In the genomic region with DNA sequence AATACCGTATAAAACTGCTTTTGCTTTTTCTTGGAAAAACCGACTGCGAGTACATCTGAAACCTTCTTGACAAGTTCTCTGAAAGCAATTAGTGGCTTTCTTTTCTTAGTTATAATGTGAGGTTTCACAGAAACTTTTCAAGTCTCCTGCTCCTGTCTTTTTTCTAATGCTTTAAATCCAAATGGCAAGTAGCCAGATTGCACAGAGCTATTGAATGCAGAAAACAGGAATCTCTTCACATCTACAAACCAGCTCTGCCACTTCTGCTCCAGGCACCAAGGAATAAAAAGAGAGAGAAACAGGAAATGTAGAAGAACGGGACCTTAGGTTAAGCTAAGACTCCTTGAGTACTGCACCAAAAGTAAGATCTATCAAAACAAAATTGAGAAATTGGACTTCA, we compare ENCODE assay signal across 14 cellular contexts.
DNase-seq lines count a peak whose midpoint lies in the region; ATAC-seq and TF ChIP-seq lines count a peak whose summit lies in the region.
"Had no signal": no experiment of that assay in that cellular context is flagged by ENCODE, and none has a peak within 500 bp of the region (broad histone marks: within the 10 kb centered on the region; RNA-seq: fewer than 3 reads in every experiment).

No MANE protein-coding gene starts in this region.

- no peak overlapping the region for H3K27ac Mint-ChIP-seq in activated CD4-positive, alpha-beta T cell treated with anti-CD3 and anti-CD28 coated beads, Interleukin-2, amount 10 ng/mL, durations not matched to agents 7 days and 5 days
- no peak overlapping the region for H3K27ac Mint-ChIP-seq in activated CD4-positive, alpha-beta T cell treated with anti-CD3 and anti-CD28 coated beads for 36 hours
- peak overlapping the region; percentile 94 for H3K27ac Mint-ChIP-seq in activated CD8-positive, alpha-beta T cell treated with anti-CD3 and anti-CD28 coated beads, Interleukin-2, amount 10 ng/mL, durations not matched to agents 7 days and 5 days
- no peak overlapping the region for H3K27ac Mint-ChIP-seq in CD4-positive, alpha-beta T cell

- no peaks in the 10 kb centered on the region for H3K27me3 ChIP-seq in osteoblast (ENCODE audit: insufficient read depth, low read length)
- H3K27me3 ChIP-seq in CD4-positive, alpha-beta T cell (ENCODE audit: control insufficient read depth, insufficient read depth, low read length) = no peaks in the 10 kb centered on the region
- no peaks in the 10 kb centered on the region for H3K27me3 ChIP-seq in upper lobe of right lung

- DNase-seq in activated CD4-positive, alpha-beta T cell treated with anti-CD3 and anti-CD28 coated beads, Interleukin-2, amount 10 ng/mL, durations not matched to agents 7 days and 5 days = no peak
- no peak for DNase-seq in activated CD4-positive, alpha-beta T cell treated with anti-CD3 and anti-CD28 coated beads for 36 hours
- DNase-seq in activated CD8-positive, alpha-beta T cell treated with anti-CD3 and anti-CD28 coated beads, Interleukin-2, amount 10 ng/mL, durations not matched to agents 7 days and 5 days = no peak
- DNase-seq in osteoblast (ENCODE audit: insufficient read length, low spot score, missing footprints) = peak; percentile 3
- no peak for DNase-seq in CD4-positive, alpha-beta T cell
- no peak for DNase-seq in NCI-H2171 treated with DMSO at 0.1 percent for 48 hours (lab: John Stamatoyannopoulos, UW)
- DNase-seq in upper lobe of right lung = no peak
- DNase-seq: activated CD4-positive, alpha-beta T cell treated with anti-CD3 and anti-CD28 coated beads for 48 hours; effector CD4-positive, alpha-beta T cell; hypothalamus; NCI-H2227 treated with DMSO at 0.1 percent for 48 hours had no signal

- H3K4me3 ChIP-seq in osteoblast (ENCODE audit: insufficient read depth, low read length) (no peak overlapping the region), upper lobe of right lung (no peak overlapping the region)
- H3K4me3 ChIP-seq: K562 had no signal

- no peaks in the 10 kb centered on the region for H3K79me2 ChIP-seq in osteoblast (ENCODE audit: insufficient read depth, low read length)

- H2AFZ ChIP-seq in osteoblast (ENCODE audit: low read length) = no peak overlapping the region

- no peaks in the 10 kb centered on the region for H3K9me3 Mint-ChIP-seq in activated CD4-positive, alpha-beta T cell treated with anti-CD3 and anti-CD28 coated beads, Interleukin-2, amount 10 ng/mL, durations not matched to agents 7 days and 5 days
- no peaks in the 10 kb centered on the region for H3K9me3 Mint-ChIP-seq in activated CD4-positive, alpha-beta T cell treated with anti-CD3 and anti-CD28 coated beads for 36 hours (ENCODE audit: low read depth)
- H3K9me3 Mint-ChIP-seq in activated CD8-positive, alpha-beta T cell treated with anti-CD3 and anti-CD28 coated beads, Interleukin-2, amount 10 ng/mL, durations not matched to agents 7 days and 5 days (ENCODE audit: insufficient read depth) = peaks cover 4% of the 10 kb centered on the region
- H3K9me3 Mint-ChIP-seq in CD4-positive, alpha-beta T cell = no peaks in the 10 kb centered on the region

- no peak for TF ChIP-seq CTCF in osteoblast (IDR thresholded peaks at IDR 0.05; ENCODE audit: extremely low read depth, low read depth, low read length)
- no peak for TF ChIP-seq CTCF in CD4-positive, alpha-beta T cell (IDR thresholded peaks at IDR 0.05)
- no peak for TF ChIP-seq CTCF in upper lobe of right lung (IDR thresholded peaks at IDR 0.05)

- intact Hi-C loops in activated CD4-positive, alpha-beta T cell treated with anti-CD3 and anti-CD28 coated beads for 36 hours (cut with DNase I, micrococcal nuclease) = no loop called here
- intact Hi-C loops in CD4-positive, alpha-beta T cell (cut with DNase I, micrococcal nuclease) = no loop called here
- intact Hi-C loops in upper lobe of right lung (cut with DNase I) = no loop called here

- H3K4me1 ChIP-seq in osteoblast (ENCODE audit: insufficient read depth, low read length) (no peaks in the 10 kb centered on the region), upper lobe of right lung (no peaks in the 10 kb centered on the region)

- no peak overlapping the region for H3K4me2 ChIP-seq in osteoblast (ENCODE audit: insufficient read depth, low read length)

- CTCF ChIA-PET in activated CD4-positive, alpha-beta T cell treated with anti-CD3 and anti-CD28 coated beads, Interleukin-2, amount 10 ng/mL, durations not matched to agents 7 days and 5 days (lab: Charles Lee) = no interaction called here
- CTCF ChIA-PET in activated CD4-positive, alpha-beta T cell treated with anti-CD3 and anti-CD28 coated beads for 36 hours (lab: Charles Lee) = interaction anchor here (0.9 to 3.3 kb wide), 2 partner anchors 19 to 23 kb away, joined by 3 to 14 read pairs; no protein-coding TSS in a partner anchor
- CTCF ChIA-PET in activated CD8-positive, alpha-beta T cell treated with anti-CD3 and anti-CD28 coated beads, Interleukin-2, amount 10 ng/mL, durations not matched to agents 7 days and 5 days (lab: Charles Lee) = interaction anchor here (0.7 to 2.7 kb wide), 5 partner anchors 19 to 594 kb away, joined by 3 to 12 read pairs (median 4); partner anchors contain the start of gene PPA2
- CTCF ChIA-PET in CD4-positive, alpha-beta T cell (lab: Charles Lee) = no interaction called here

- H3K27ac ChIP-seq in osteoblast (ENCODE audit: low read depth, low read length) (no peak overlapping the region), upper lobe of right lung (no peak overlapping the region)
- no peak overlapping the region for H3K27ac ChIP-seq in CD4-positive, alpha-beta T cell (ENCODE audit: low read depth, low read length)

- H4K20me1 ChIP-seq in osteoblast (ENCODE audit: insufficient read depth, low read length) = no peaks in the 10 kb centered on the region

- ATAC-seq in activated CD4-positive, alpha-beta T cell treated with anti-CD3 and anti-CD28 coated beads for 36 hours = no peak
- ATAC-seq in HG03095 (IDR thresholded peaks at IDR 0.05; ENCODE audit: unreplicated experiment) = peak; percentile 50
- peak; percentile 70 for ATAC-seq in activated CD8-positive, alpha-beta T cell treated with anti-CD3 and anti-CD28 coated beads, Interleukin-2, amount 10 ng/mL, durations not matched to agents 7 days and 5 days
- ATAC-seq in CD4-positive, alpha-beta T cell (ENCODE audit: poor library complexity) = no peak
- ATAC-seq in upper lobe of right lung = no peak
- ATAC-seq: K562, sciatic nerve had no signal

- no peaks in the 10 kb centered on the region for H3K36me3 Mint-ChIP-seq in activated CD4-positive, alpha-beta T cell treated with anti-CD3 and anti-CD28 coated beads, Interleukin-2, amount 10 ng/mL, durations not matched to agents 7 days and 5 days (ENCODE audit: low read depth)
- no peaks in the 10 kb centered on the region for H3K36me3 Mint-ChIP-seq in activated CD4-positive, alpha-beta T cell treated with anti-CD3 and anti-CD28 coated beads for 36 hours (ENCODE audit: low read depth)
- H3K36me3 Mint-ChIP-seq in activated CD8-positive, alpha-beta T cell treated with anti-CD3 and anti-CD28 coated beads, Interleukin-2, amount 10 ng/mL, durations not matched to agents 7 days and 5 days (ENCODE audit: low read depth) = peaks cover 22% of the 10 kb centered on the region
- no peaks in the 10 kb centered on the region for H3K36me3 Mint-ChIP-seq in CD4-positive, alpha-beta T cell (ENCODE audit: low read depth)

- H3K36me3 ChIP-seq in osteoblast (ENCODE audit: insufficient read depth, low read length) = no peaks in the 10 kb centered on the region
- no peaks in the 10 kb centered on the region for H3K36me3 ChIP-seq in upper lobe of right lung

- H3K4me3 Mint-ChIP-seq in activated CD4-positive, alpha-beta T cell treated with anti-CD3 and anti-CD28 coated beads, Interleukin-2, amount 10 ng/mL, durations not matched to agents 7 days and 5 days = peak overlapping the region; percentile 1
- no peak overlapping the region for H3K4me3 Mint-ChIP-seq in activated CD4-positive, alpha-beta T cell treated with anti-CD3 and anti-CD28 coated beads for 36 hours
- H3K4me3 Mint-ChIP-seq in activated CD8-positive, alpha-beta T cell treated with anti-CD3 and anti-CD28 coated beads, Interleukin-2, amount 10 ng/mL, durations not matched to agents 7 days and 5 days = peak overlapping the region; percentile 65
- no peak overlapping the region for H3K4me3 Mint-ChIP-seq in CD4-positive, alpha-beta T cell

- H3K27me3 Mint-ChIP-seq in activated CD4-positive, alpha-beta T cell treated with anti-CD3 and anti-CD28 coated beads, Interleukin-2, amount 10 ng/mL, durations not matched to agents 7 days and 5 days = peaks cover 18% of the 10 kb centered on the region
- H3K27me3 Mint-ChIP-seq in activated CD4-positive, alpha-beta T cell treated with anti-CD3 and anti-CD28 coated beads for 36 hours = peaks cover 5% of the 10 kb centered on the region
- H3K27me3 Mint-ChIP-seq in activated CD8-positive, alpha-beta T cell treated with anti-CD3 and anti-CD28 coated beads, Interleukin-2, amount 10 ng/mL, durations not matched to agents 7 days and 5 days (ENCODE audit: low read depth) = no peaks in the 10 kb centered on the region
- no peaks in the 10 kb centered on the region for H3K27me3 Mint-ChIP-seq in CD4-positive, alpha-beta T cell

- POLR2A ChIA-PET in activated CD4-positive, alpha-beta T cell treated with anti-CD3 and anti-CD28 coated beads, Interleukin-2, amount 10 ng/mL, durations not matched to agents 7 days and 5 days (lab: Charles Lee) = no interaction called here
- POLR2A ChIA-PET in activated CD4-positive, alpha-beta T cell treated with anti-CD3 and anti-CD28 coated beads for 36 hours (lab: Charles Lee) = no interaction called here
- POLR2A ChIA-PET in activated CD8-positive, alpha-beta T cell treated with anti-CD3 and anti-CD28 coated beads, Interleukin-2, amount 10 ng/mL, durations not matched to agents 7 days and 5 days (lab: Charles Lee) = interaction anchor here (0.5 to 1.9 kb wide), 2 partner anchors 268 to 564 kb away, joined by 3 to 6 read pairs; partner anchors contain the start of gene TET2
- POLR2A ChIA-PET in CD4-positive, alpha-beta T cell (lab: Charles Lee) = no interaction called here

- no peaks in the 10 kb centered on the region for H3K9me3 ChIP-seq in osteoblast (ENCODE audit: low read depth, low read length)
- no peaks in the 10 kb centered on the region for H3K9me3 ChIP-seq in CD4-positive, alpha-beta T cell (ENCODE audit: control insufficient read depth, low read length)
- H3K9me3 ChIP-seq in upper lobe of right lung = no peaks in the 10 kb centered on the region

- H3K4me1 Mint-ChIP-seq in activated CD4-positive, alpha-beta T cell treated with anti-CD3 and anti-CD28 coated beads, Interleukin-2, amount 10 ng/mL, durations not matched to agents 7 days and 5 days = peaks cover 12% of the 10 kb centered on the region
- no peaks in the 10 kb centered on the region for H3K4me1 Mint-ChIP-seq in activated CD4-positive, alpha-beta T cell treated with anti-CD3 and anti-CD28 coated beads for 36 hours
- peaks cover 43% of the 10 kb centered on the region for H3K4me1 Mint-ChIP-seq in activated CD8-positive, alpha-beta T cell treated with anti-CD3 and anti-CD28 coated beads, Interleukin-2, amount 10 ng/mL, durations not matched to agents 7 days and 5 days (ENCODE audit: low read depth)
- no peaks in the 10 kb centered on the region for H3K4me1 Mint-ChIP-seq in CD4-positive, alpha-beta T cell (ENCODE audit: low read depth)

Comparison
In these comparisons a context has a peak if more than half of its experiments do, and no peak if none do; other contexts are left out.
1. H3K4me3 Mint-ChIP-seq: peak in activated CD4-positive, alpha-beta T cell treated with anti-CD3 and anti-CD28 coated beads, Interleukin-2, amount 10 ng/mL, durations not matched to agents 7 days and 5 days (single experiment) and activated CD8-positive, alpha-beta T cell treated with anti-CD3 and anti-CD28 coated beads, Interleukin-2, amount 10 ng/mL, durations not matched to agents 7 days and 5 days (single experiment); none in activated CD4-positive, alpha-beta T cell treated with anti-CD3 and anti-CD28 coated beads for 36 hours (single experiment) and CD4-positive, alpha-beta T cell (single experiment).
2. CTCF ChIA-PET loops: an anchor here in activated CD4-positive, alpha-beta T cell treated with anti-CD3 and anti-CD28 coated beads for 36 hours (0.9 to 3.3 kb wide) and activated CD8-positive, alpha-beta T cell treated with anti-CD3 and anti-CD28 coated beads, Interleukin-2, amount 10 ng/mL, durations not matched to agents 7 days and 5 days (0.7 to 2.7 kb wide); none called in activated CD4-positive, alpha-beta T cell treated with anti-CD3 and anti-CD28 coated beads, Interleukin-2, amount 10 ng/mL, durations not matched to agents 7 days and 5 days and CD4-positive, alpha-beta T cell.
3. ATAC-seq: peak in HG03095 (single experiment) and activated CD8-positive, alpha-beta T cell treated with anti-CD3 and anti-CD28 coated beads, Interleukin-2, amount 10 ng/mL, durations not matched to agents 7 days and 5 days (single experiment); none in activated CD4-positive, alpha-beta T cell treated with anti-CD3 and anti-CD28 coated beads for 36 hours (single experiment), CD4-positive, alpha-beta T cell (single experiment) and upper lobe of right lung (single experiment).